In the genomic region with DNA sequence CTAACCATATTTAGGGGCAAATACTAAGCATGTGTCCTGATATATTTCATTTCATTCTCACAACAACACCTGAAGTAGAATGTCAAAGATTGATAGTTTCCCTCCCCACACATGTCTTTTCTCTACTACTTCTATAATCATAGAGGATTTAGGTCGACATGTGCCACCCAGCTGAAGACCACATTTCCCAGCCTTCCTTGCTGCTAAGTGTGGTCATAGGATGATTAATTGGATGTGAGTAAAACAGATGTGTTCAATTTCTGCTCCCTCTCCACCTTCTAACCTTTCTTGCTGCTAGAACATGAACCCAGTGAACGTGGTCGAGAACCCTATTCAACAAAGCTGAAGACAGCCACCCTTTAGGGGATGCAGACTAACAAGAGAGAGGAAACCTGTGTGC, we compare ENCODE assay signal across 33 cellular contexts. TPM values are rescaled to one million over a fixed set of nuclear protein-coding genes. Genes with fewer than 3 reads are reported as not detected.
"Had no signal": no experiment of that assay in that cellular context is flagged by ENCODE, and none has a peak within 500 bp of the region (broad histone marks: within the 10 kb centered on the region; RNA-seq: fewer than 3 reads in every experiment).

No MANE protein-coding gene starts in this region.

- H3K27ac ChIP-seq: adrenal gland, body of pancreas, brain microvascular endothelial cell, breast epithelium, VCaP had no signal

- FAIRE-seq: astrocyte, TTC549 had no signal

- H3K4me1 ChIP-seq: adrenal gland, body of pancreas, breast epithelium had no signal

- ATAC-seq: activated CD8-positive, alpha-beta T cell treated with anti-CD3 and anti-CD28 coated beads for 36 hours; activated naive CD4-positive, alpha-beta T cell treated with anti-CD3 and anti-CD28 coated beads, Interleukin-2, amount 50 U/mL, for 72 hours; activated T-cell treated with anti-CD3 and anti-CD28 coated beads, Interleukin-2, amount 50 U/mL, for 4 hours; activated T-cell treated with anti-CD3 and anti-CD28 coated beads, Interleukin-2, amount 50 U/mL, for 72 hours; activated T-helper 17 cell treated with anti-CD3 and anti-CD28 coated beads, Interleukin-2, amount 50 U/mL, for 72 hours; body of pancreas had no signal

- DNase-seq: activated B cell treated with CpG ODN at 0.5 μM for 24 hours; activated CD4-positive, alpha-beta memory T cell treated with anti-CD3 and anti-CD28 coated beads for 36 hours; activated CD4-positive, alpha-beta T cell treated with anti-CD3 and anti-CD28 coated beads for 4 hours; activated CD4-positive, alpha-beta T cell treated with anti-CD3 and anti-CD28 coated beads, Interleukin-2, amount 10 ng/mL, durations not matched to agents 24 days and 14 days; activated CD4-positive, alpha-beta T cell treated with anti-CD3 and anti-CD28 coated beads, Interleukin-2, amount 50 U/mL, for 1 hour; activated CD4-positive, alpha-beta T cell treated with anti-CD3 and anti-CD28 coated beads, Interleukin-2, amount 50 U/mL, for 4 hours; activated CD4-positive, CD25-positive, alpha-beta regulatory T cell treated with anti-CD3 and anti-CD28 coated beads, Interleukin-2, amount 50 U/mL, for 72 hours; activated CD8-positive, alpha-beta memory T cell treated with anti-CD3 and anti-CD28 coated beads, Interleukin-2, amount 50 U/mL, for 4 hours; activated CD8-positive, alpha-beta T cell treated with anti-CD3 and anti-CD28 coated beads for 36 hours; activated effector memory CD4-positive, alpha-beta T cell treated with anti-CD3 and anti-CD28 coated beads, Interleukin-2, amount 50 U/mL, for 16 hours; activated gamma-delta T cell treated with Interleukin-2 at 50 U/mL for 16 hours; activated naive CD4-positive, alpha-beta T cell; activated naive CD4-positive, alpha-beta T cell treated with anti-CD3 and anti-CD28 coated beads for 36 hours; activated naive CD4-positive, alpha-beta T cell treated with anti-CD3 and anti-CD28 coated beads, Interleukin-2, amount 50 U/mL, for 16 hours; activated naive CD8-positive, alpha-beta T cell treated with anti-CD3 and anti-CD28 coated beads for 36 hours; activated T-cell treated with anti-CD3 and anti-CD28 coated beads for 4 hours; activated T-cell treated with anti-CD3 and anti-CD28 coated beads, Interleukin-2, amount 50 U/mL, for 1 hour; activated T-cell treated with anti-CD3 and anti-CD28 coated beads, Interleukin-2, amount 50 U/mL, for 4 hours; activated T-cell treated with anti-CD3 and anti-CD28 coated beads, Interleukin-2, amount 50 U/mL, for 72 hours; adrenal gland; amniotic stem cell; aorta; body of pancreas; brain microvascular endothelial cell; central memory CD4-positive, alpha-beta T cell; T-helper 2 cell; T-helper 9 cell had no signal

- H3K4me3 ChIP-seq: adrenal gland, body of pancreas, breast epithelium had no signal

- H3K27me3 ChIP-seq: body of pancreas, brain microvascular endothelial cell, breast epithelium had no signal

- H3K36me3 ChIP-seq: adrenal gland, brain microvascular endothelial cell, breast epithelium had no signal

- H3K9me3 ChIP-seq: adrenal gland, body of pancreas, breast epithelium had no signal

RNA-seq across cellular contexts. Expression of a gene that starts 18.8 kb away (rescaled TPM):
- total RNA-seq: astrocyte had no signal
